ENCODE assay signal across 9 cellular contexts in genomic region chr5:168290902-168291280, GRCh38. TPM values are rescaled to one million over a fixed set of nuclear protein-coding genes. Genes with fewer than 3 reads are reported as not detected.
DNase-seq lines count a peak whose midpoint lies in the region; ATAC-seq and TF ChIP-seq lines count a peak whose summit lies in the region.
"Had no signal": no experiment of that assay in that cellular context is flagged by ENCODE, and none has a peak within 500 bp of the region (broad histone marks: within the 10 kb centered on the region; RNA-seq: fewer than 3 reads in every experiment).

No MANE protein-coding gene starts in this region.

- no peaks in the 10 kb centered on the region for H3K27me3 Mint-ChIP-seq in MCF 10A (ENCODE audit: insufficient read depth, unreplicated experiment)

- no peak for TF ChIP-seq CTCF in 22Rv1 (IDR thresholded peaks at IDR 0.05)
- TF ChIP-seq CTCF in HFF-Myc (IDR thresholded peaks at IDR 0.05; ENCODE audit: low read depth, low read length, missing control alignments), result no peak
- no peak for TF ChIP-seq CTCF in MCF 10A (IDR thresholded peaks at IDR 0.05; ENCODE audit: unreplicated experiment)

- no peak overlapping the region for H4K5ac ChIP-seq in mesendoderm (ENCODE audit: low read length)

- H3K4me3 ChIP-seq in HFF-Myc (replicated peaks; ENCODE audit: low read depth, low read length) (peak overlapping the region; percentile 57), mesendoderm (ENCODE audit: low read length) (peak overlapping the region; percentile 29)

- H2BK120ac ChIP-seq in mesendoderm (ENCODE audit: low read depth, low read length), result no peak overlapping the region

- WGBS in mesendoderm (ENCODE audit: extremely low coverage, insufficient coverage, low lambda C conversion rate), result no CpG with 5 or more reads among the region's 5 CpGs

- TSS peak; percentile 84 for BruUV-seq in MCF 10A (replicated peaks; lab: Mats Ljungman, UMichigan)

- intact Hi-C loops in MCF 10A (cut with micrococcal nuclease), result loop anchor here (1.0 to 10.0 kb wide), 5 partner anchors 22 to 284 kb away; partner anchors contain the start of gene PANK3

- H3K79me2 ChIP-seq in mesendoderm (ENCODE audit: control insufficient read depth, insufficient read depth, low read length), result peaks cover 15% of the 10 kb centered on the region

- no peak overlapping the region for H4K8ac ChIP-seq in mesendoderm (ENCODE audit: low read depth, low read length)

- H2BK5ac ChIP-seq in mesendoderm (ENCODE audit: low read length), result no peak overlapping the region

- peak overlapping the region; percentile 53 for H3K9ac ChIP-seq in mesendoderm (ENCODE audit: low read length)

- no peak overlapping the region for H3K4ac ChIP-seq in mesendoderm (ENCODE audit: low read depth, low read length)

- peak overlapping the region; percentile 71 for H3K56ac ChIP-seq in mesendoderm (ENCODE audit: low read length)

- ATAC-seq in GM21825 (IDR thresholded peaks at IDR 0.05; ENCODE audit: unreplicated experiment) (no peak), GM21619 (IDR thresholded peaks at IDR 0.05; ENCODE audit: unreplicated experiment) (no peak)

- H3K79me1 ChIP-seq in mesendoderm (ENCODE audit: low read length), result peaks cover 4% of the 10 kb centered on the region

- H3K4me2 ChIP-seq in mesendoderm (ENCODE audit: low read length), result peak overlapping the region; percentile 65

- no peak overlapping the region for H2AK5ac ChIP-seq in mesendoderm (ENCODE audit: low read length)

- H3K27ac Mint-ChIP-seq in MCF 10A (ENCODE audit: low read depth, unreplicated experiment), result peak overlapping the region; percentile 1

- no peaks in the 10 kb centered on the region for H3K27me3 ChIP-seq in mesendoderm (ENCODE audit: insufficient read depth, low read length, poor library complexity)

- H2BK15ac ChIP-seq in mesendoderm (replicated peaks; ENCODE audit: low read depth), result no peak overlapping the region

- POLR2A ChIA-PET in MCF 10A (lab: Yijun Ruan, JAX), result interaction anchor here (0.6 to 6.6 kb wide), 14 partner anchors 9 to 288 kb away, joined by 3 to 44 read pairs (median 5); partner anchors contain the start of genes PANK3 and RARS1

- H3K27ac ChIP-seq in 22Rv1 (peak overlapping the region; percentile 81), mesendoderm (ENCODE audit: low read depth, low read length) (no peak overlapping the region)
- H3K27ac ChIP-seq: neutrophil had no signal

- H3K4me3 Mint-ChIP-seq in MCF 10A (ENCODE audit: unreplicated experiment), result peak overlapping the region; percentile 82

- peaks cover 4% of the 10 kb centered on the region for H3K4me1 ChIP-seq in mesendoderm (ENCODE audit: control insufficient read depth, low read depth, low read length)

- H3K36me3 Mint-ChIP-seq in MCF 10A (ENCODE audit: insufficient read depth, unreplicated experiment), result peaks cover 7% of the 10 kb centered on the region

- H3K4me1 Mint-ChIP-seq in MCF 10A (ENCODE audit: insufficient read depth, unreplicated experiment), result peaks cover 51% of the 10 kb centered on the region

- CTCF ChIA-PET in MCF 10A (lab: Yijun Ruan, JAX), result interaction anchor here (0.6 to 4.7 kb wide), 17 partner anchors 8 to 196 kb away, joined by 3 to 37 read pairs (median 7); partner anchors contain the start of gene RARS1

- no peaks in the 10 kb centered on the region for H3K36me3 ChIP-seq in mesendoderm (ENCODE audit: control insufficient read depth, insufficient read depth, low read length)
- H3K36me3 ChIP-seq: neutrophil had no signal

- no peak overlapping the region for H3K23ac ChIP-seq in mesendoderm (ENCODE audit: low read length)

- no peak overlapping the region for H3K18ac ChIP-seq in mesendoderm (ENCODE audit: low read length)

- no peak for DNase-seq in HFF-Myc (ENCODE audit: extremely low read depth, low read depth)
- no peak for DNase-seq in MCF 10A (ENCODE audit: unreplicated experiment)
- no peak for DNase-seq in mesendoderm
- DNase-seq in NCI-H1092 treated with DMSO at 0.1 percent for 48 hours (lab: John Stamatoyannopoulos, UW), result no peak
- no peak for DNase-seq in activated CD8-positive, alpha-beta memory T cell treated with anti-CD3 and anti-CD28 coated beads, Interleukin-2, amount 50 U/mL, for 4 hours

- no peaks in the 10 kb centered on the region for H3K9me3 Mint-ChIP-seq in MCF 10A (ENCODE audit: unreplicated experiment)

RNA-seq across cellular contexts. Expression of gene WWC1, which starts 0.6 kb away (rescaled TPM):
- total RNA-seq in MCF 10A (2022), result 27.8 and 47.0 TPM in 2 replicates
- polyA plus RNA-seq in mesendoderm (2013, experiment 1 of 2), result 23.3 TPM
- 24.1 TPM for polyA plus RNA-seq in mesendoderm (2013, experiment 2 of 2)
